In the genomic region with DNA sequence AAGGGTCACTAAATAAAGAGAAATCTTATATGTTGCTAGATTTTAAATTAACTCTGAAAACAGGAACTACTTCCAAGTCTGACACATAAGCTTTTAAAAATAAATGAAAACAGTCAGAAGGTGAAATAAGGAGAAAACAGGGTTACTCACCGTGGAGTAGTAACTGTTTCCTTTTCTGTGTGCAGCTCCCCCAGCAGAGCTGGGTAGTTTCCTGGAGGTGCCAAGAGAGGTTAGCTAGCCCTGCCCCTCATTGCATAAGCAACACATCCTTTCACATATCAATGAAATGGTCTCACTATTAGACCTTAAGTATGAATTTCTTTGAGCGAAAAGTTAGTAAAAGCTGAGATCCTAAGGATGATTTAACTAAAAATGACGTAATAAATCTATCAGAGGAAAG, we compare ENCODE assay signal across 8 cellular contexts. TPM values are rescaled to one million over a fixed set of nuclear protein-coding genes. Genes with fewer than 3 reads are reported as not detected.
DNase-seq lines count a peak whose midpoint lies in the region; ATAC-seq and TF ChIP-seq lines count a peak whose summit lies in the region.

No MANE protein-coding gene starts in this region.

- H3K27ac ChIP-seq in upper lobe of left lung = no peak overlapping the region

- peak; percentile 94 for ATAC-seq in GM19043 (IDR thresholded peaks at IDR 0.05; ENCODE audit: low read depth, unreplicated experiment)
- ATAC-seq in HG03175 (IDR thresholded peaks at IDR 0.05; ENCODE audit: unreplicated experiment) = peak; percentile 84
- no peak for ATAC-seq in upper lobe of left lung (ENCODE audit: low FRiP score in 2 of 2)

- peaks cover 7 to 56% (median 20%) of the 10 kb centered on the region in 4 donors for H3K36me3 ChIP-seq in upper lobe of left lung

- H3K4me3 Mint-ChIP-seq in activated T-helper 1 cell treated with anti-CD3 and anti-CD28 coated beads, Interleukin-12 subunit alpha, Interleukin-12 subunit beta, Interleukin-2, Interleukin-4 antibody, amounts not matched to agents 30 ng/mL and 10 ng/mL and 1 ng/mL, durations not matched to agents 14 hours and 24 hours and 36 hours = no peak overlapping the region
- H3K4me3 Mint-ChIP-seq in nephron progenitor cell = no peak overlapping the region

- intact Hi-C loops in activated T-helper 1 cell treated with anti-CD3 and anti-CD28 coated beads, Interleukin-12 subunit alpha, Interleukin-12 subunit beta, Interleukin-2, Interleukin-4 antibody, amounts not matched to agents 30 ng/mL and 10 ng/mL and 1 ng/mL, durations not matched to agents 14 hours and 24 hours and 36 hours (cut with micrococcal nuclease) = loop anchor here (5.0 kb wide), 3 partner anchors 59 to 139 kb away; partner anchors contain the start of genes ASB3, ERLEC1 and PSME4

- no peaks in the 10 kb centered on the region for H3K27me3 Mint-ChIP-seq in activated T-helper 1 cell treated with anti-CD3 and anti-CD28 coated beads, Interleukin-12 subunit alpha, Interleukin-12 subunit beta, Interleukin-2, Interleukin-4 antibody, amounts not matched to agents 30 ng/mL and 10 ng/mL and 1 ng/mL, durations not matched to agents 14 hours and 24 hours and 36 hours (ENCODE audit: insufficient read depth)
- no peaks in the 10 kb centered on the region for H3K27me3 Mint-ChIP-seq in nephron progenitor cell (ENCODE audit: low read depth, poor library complexity)

- TF ChIP-seq POLR2A in upper lobe of left lung (IDR thresholded peaks at IDR 0.05) = no peak

- H3K4me1 Mint-ChIP-seq in activated T-helper 1 cell treated with anti-CD3 and anti-CD28 coated beads, Interleukin-12 subunit alpha, Interleukin-12 subunit beta, Interleukin-2, Interleukin-4 antibody, amounts not matched to agents 30 ng/mL and 10 ng/mL and 1 ng/mL, durations not matched to agents 14 hours and 24 hours and 36 hours (ENCODE audit: low read depth) = peaks cover 22% of the 10 kb centered on the region
- no peaks in the 10 kb centered on the region for H3K4me1 Mint-ChIP-seq in nephron progenitor cell

- TF ChIP-seq CTCF in nephron progenitor cell (IDR thresholded peaks at IDR 0.05) = no peak
- no peak for TF ChIP-seq CTCF in upper lobe of left lung (IDR thresholded peaks at IDR 0.05)

- no peaks in the 10 kb centered on the region for H3K9me3 Mint-ChIP-seq in activated T-helper 1 cell treated with anti-CD3 and anti-CD28 coated beads, Interleukin-12 subunit alpha, Interleukin-12 subunit beta, Interleukin-2, Interleukin-4 antibody, amounts not matched to agents 30 ng/mL and 10 ng/mL and 1 ng/mL, durations not matched to agents 14 hours and 24 hours and 36 hours
- H3K9me3 Mint-ChIP-seq in nephron progenitor cell = no peaks in the 10 kb centered on the region

- peak overlapping the region; percentile 74 for H3K27ac Mint-ChIP-seq in activated T-helper 1 cell treated with anti-CD3 and anti-CD28 coated beads, Interleukin-12 subunit alpha, Interleukin-12 subunit beta, Interleukin-2, Interleukin-4 antibody, amounts not matched to agents 30 ng/mL and 10 ng/mL and 1 ng/mL, durations not matched to agents 14 hours and 24 hours and 36 hours
- peak overlapping the region; percentile 68 for H3K27ac Mint-ChIP-seq in nephron progenitor cell

- DNase-seq in AG08395 (ENCODE audit: low spot score) (peak; percentile 21), nephron progenitor cell (no peak), upper lobe of left lung (no peak), NCI-H526 treated with DMSO at 0.1 percent for 48 hours (lab: John Stamatoyannopoulos, UW) (no peak), NCI-H748 treated with DMSO at 0.1 percent for 48 hours (lab: John Stamatoyannopoulos, UW) (no peak)
- DNase-seq in activated T-helper 1 cell treated with anti-CD3 and anti-CD28 coated beads, Interleukin-12 subunit alpha, Interleukin-12 subunit beta, Interleukin-2, Interleukin-4 antibody, amounts not matched to agents 30 ng/mL and 10 ng/mL and 1 ng/mL, durations not matched to agents 14 hours and 24 hours and 36 hours (ENCODE audit: low spot score) = peak; percentile 15

- H3K9me3 ChIP-seq in upper lobe of left lung = no peaks in the 10 kb centered on the region

- no peaks in the 10 kb centered on the region for H3K4me1 ChIP-seq in upper lobe of left lung

- peaks cover 34% of the 10 kb centered on the region for H3K36me3 Mint-ChIP-seq in activated T-helper 1 cell treated with anti-CD3 and anti-CD28 coated beads, Interleukin-12 subunit alpha, Interleukin-12 subunit beta, Interleukin-2, Interleukin-4 antibody, amounts not matched to agents 30 ng/mL and 10 ng/mL and 1 ng/mL, durations not matched to agents 14 hours and 24 hours and 36 hours (ENCODE audit: low read depth)
- peaks cover 50% of the 10 kb centered on the region for H3K36me3 Mint-ChIP-seq in nephron progenitor cell (ENCODE audit: low read depth)

- WGBS in upper lobe of left lung, 2 donors = 67 to 78% methylated on average over 3 of the region's 3 CpGs

- no peaks in the 10 kb centered on the region for H3K27me3 ChIP-seq in upper lobe of left lung

- no peak overlapping the region for H3K4me3 ChIP-seq in upper lobe of left lung

- no peak for TF ChIP-seq EP300 in upper lobe of left lung (IDR thresholded peaks at IDR 0.05)

RNA-seq across cellular contexts. Expression of gene GPR75, which starts 54.0 kb away (rescaled TPM):
- 3.7 TPM in 2 replicates for total RNA-seq in activated T-helper 1 cell treated with anti-CD3 and anti-CD28 coated beads, Interleukin-12 subunit alpha, Interleukin-12 subunit beta, Interleukin-2, Interleukin-4 antibody, amounts not matched to agents 30 ng/mL and 10 ng/mL and 1 ng/mL, durations not matched to agents 14 hours and 24 hours and 36 hours
- total RNA-seq in upper lobe of left lung = 10 to 100 TPM in 1 of 6 donors, 1 to 10 TPM in 5; 1.6 to 14.7 (median 3.1) TPM

RNA-seq across cellular contexts. Expression of gene PSME4, which starts 57.1 kb away (rescaled TPM):
- total RNA-seq in activated T-helper 1 cell treated with anti-CD3 and anti-CD28 coated beads, Interleukin-12 subunit alpha, Interleukin-12 subunit beta, Interleukin-2, Interleukin-4 antibody, amounts not matched to agents 30 ng/mL and 10 ng/mL and 1 ng/mL, durations not matched to agents 14 hours and 24 hours and 36 hours = 59.3 and 59.7 TPM in 2 replicates
- 10 to 100 TPM; 39.3 to 80.7 (median 65.1) TPM for total RNA-seq in upper lobe of left lung

Comparison
In these comparisons a context has a peak if more than half of its experiments do, and no peak if none do; other contexts are left out.
1. DNase-seq: peak in AG08395 (single experiment) and activated T-helper 1 cell treated with anti-CD3 and anti-CD28 coated beads, Interleukin-12 subunit alpha, Interleukin-12 subunit beta, Interleukin-2, Interleukin-4 antibody, amounts not matched to agents 30 ng/mL and 10 ng/mL and 1 ng/mL, durations not matched to agents 14 hours and 24 hours and 36 hours (single experiment); none in nephron progenitor cell (single experiment), upper lobe of left lung (0 of 2), NCI-H526 treated with DMSO at 0.1 percent for 48 hours (single experiment) and NCI-H748 treated with DMSO at 0.1 percent for 48 hours (single experiment).
2. ATAC-seq: peak in GM19043 (single experiment) and HG03175 (single experiment); none in upper lobe of left lung (0 of 2).